Comparison of ENCODE assay signal across 13 cellular contexts in the genomic region with DNA sequence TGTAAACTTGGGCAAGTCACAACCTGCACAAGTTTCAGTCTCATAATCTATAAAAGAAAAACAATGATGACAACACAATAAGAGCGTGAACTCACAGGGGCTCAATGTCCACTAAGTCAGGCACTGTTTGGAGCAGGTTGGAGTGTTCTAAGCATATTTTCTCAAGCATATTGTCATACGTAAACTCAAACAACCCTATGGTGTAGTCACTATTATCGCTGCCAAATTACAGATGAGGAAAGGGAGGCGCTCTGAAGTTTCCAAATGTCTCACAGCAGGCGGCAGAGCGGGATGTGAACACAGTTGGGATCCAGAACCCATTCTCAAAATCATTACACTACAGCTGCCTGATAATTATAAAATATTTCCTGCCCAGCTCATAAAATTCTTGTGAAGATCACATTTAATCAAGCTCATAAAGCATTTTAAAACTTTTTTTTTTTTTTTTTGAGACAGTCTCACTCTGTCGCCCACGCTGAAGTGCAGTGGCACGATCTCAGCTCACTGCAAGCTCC.
DNase-seq lines count a peak whose midpoint lies in the region; ATAC-seq, FAIRE-seq and TF ChIP-seq lines count a peak whose summit lies in the region.
"Had no signal": no experiment of that assay in that cellular context is flagged by ENCODE, and none has a peak within 500 bp of the region (broad histone marks: within the 10 kb centered on the region; RNA-seq: fewer than 3 reads in every experiment).

No MANE protein-coding gene starts in this region.

- TF ChIP-seq CTCF in AG04449 (IDR thresholded peaks at IDR 0.05; ENCODE audit: insufficient read depth, low read length, missing control alignments): no peak
- no peak for TF ChIP-seq CTCF in astrocyte (IDR thresholded peaks at IDR 0.05; ENCODE audit: insufficient read depth, low read depth, low read length)
- no peak for TF ChIP-seq CTCF in left lung (IDR thresholded peaks at IDR 0.05)
- no peak for TF ChIP-seq CTCF in lower leg skin (IDR thresholded peaks at IDR 0.05)

- peak overlapping the region; percentile 39 for H3K4me2 ChIP-seq in astrocyte (ENCODE audit: low read length)

- H3K4me3 Mint-ChIP-seq in astrocyte (ENCODE audit: unreplicated experiment): no peak overlapping the region

- peak overlapping the region; percentile 41 for H3K4me3 ChIP-seq in AG04449 (ENCODE audit: low read depth, low read length)
- no peak overlapping the region for H3K4me3 ChIP-seq in astrocyte (ENCODE audit: insufficient read depth, low read depth, low read length)
- H3K4me3 ChIP-seq in left lung: no peak overlapping the region
- H3K4me3 ChIP-seq in lower leg skin (ENCODE audit: low read depth, poor library complexity, severe bottlenecking): no peak overlapping the region
- no peak overlapping the region for H3K4me3 ChIP-seq in HAP-1

- H3K27ac ChIP-seq in astrocyte (ENCODE audit: low read depth, low read length) (no peak overlapping the region), left lung (no peak overlapping the region)

- ATAC-seq in left lung: peak; percentile 37

- no peak overlapping the region for H2AFZ ChIP-seq in astrocyte (ENCODE audit: low read depth, low read length)

- H3K36me3 Mint-ChIP-seq in astrocyte (ENCODE audit: low read depth, unreplicated experiment): no peaks in the 10 kb centered on the region

- 47 to 72% methylated on average over 9 of the region's 9 CpGs for WGBS in lower leg skin, 2 donors

- H3K27ac Mint-ChIP-seq in astrocyte (ENCODE audit: unreplicated experiment): no peak overlapping the region

- peaks cover 11% of the 10 kb centered on the region for H3K4me1 ChIP-seq in astrocyte (ENCODE audit: insufficient read depth, low read length)
- peaks cover 11 to 22% of the 10 kb centered on the region in 2 donors for H3K4me1 ChIP-seq in left lung
- peaks cover 24% of the 10 kb centered on the region for H3K4me1 ChIP-seq in HAP-1

- no peak overlapping the region for H3K9ac ChIP-seq in astrocyte (ENCODE audit: low read length)

- no peak for TF ChIP-seq POLR2A in lower leg skin (IDR thresholded peaks at IDR 0.05)

- intact Hi-C loops in left lung (cut with DNase I) (no loop called here), lower leg skin (cut with DNase I; ENCODE audit: low total_unique reads) (no loop called here)

- POLR2A ChIA-PET in AG04449 (lab: Yijun Ruan, JAX): no interaction called here

- H3K27me3 ChIP-seq in astrocyte (ENCODE audit: insufficient read depth, low read length) (no peaks in the 10 kb centered on the region), left lung (no peaks in the 10 kb centered on the region), HAP-1 (ENCODE audit: low read depth) (no peaks in the 10 kb centered on the region)

- H4K20me1 ChIP-seq in astrocyte (ENCODE audit: insufficient read depth, low read length): peaks cover 4% of the 10 kb centered on the region

- H3K9me3 Mint-ChIP-seq in astrocyte (ENCODE audit: unreplicated experiment): no peaks in the 10 kb centered on the region

- DNase-seq in AG04449 (ENCODE audit: low read depth, low spot score) (no peak), HCEC 1CT (peak; percentile 55), astrocyte (ENCODE audit: low read depth) (no peak), left lung (no peak), SK-N-DZ (ENCODE audit: low spot score) (no peak), lower leg skin (ENCODE audit: low spot score in 2 of 2) (no peak), HAP-1 (ENCODE audit: low spot score in 2 of 2) (no peak), activated gamma-delta T cell (lab: John Stamatoyannopoulos, UW) (no peak)
- DNase-seq: activated naive CD4-positive, alpha-beta T cell treated with anti-CD3 and anti-CD28 coated beads, Interleukin-2, amount 50 U/mL, for 16 hours; AML-193; DMS79 treated with DMSO at 0.1 percent for 48 hours; H7; NCI-H226 had no signal

- H3K9me3 ChIP-seq in astrocyte (ENCODE audit: insufficient read depth, low read depth, low read length): no peaks in the 10 kb centered on the region
- H3K9me3 ChIP-seq in left lung: no peaks in the 10 kb centered on the region
- H3K9me3 ChIP-seq in HAP-1: no peaks in the 10 kb centered on the region

- in situ Hi-C loops in HAP-1 (cut with MboI; ENCODE audit: low sequenced_read_pairs): no loop called here

- CTCF ChIA-PET in AG04449 (lab: Yijun Ruan, JAX): interaction anchor here (1.2 to 1.3 kb wide), 2 partner anchors 22 to 178 kb away, joined by 3 to 4 read pairs; no protein-coding TSS in a partner anchor

- peaks cover 14% of the 10 kb centered on the region for H3K4me1 Mint-ChIP-seq in astrocyte (ENCODE audit: low read depth, unreplicated experiment)

- FAIRE-seq in astrocyte (lab: Jason Lieb, UNC): no peak

- H3K27me3 Mint-ChIP-seq in astrocyte (ENCODE audit: low read depth, unreplicated experiment): no peaks in the 10 kb centered on the region

- peaks cover 23% of the 10 kb centered on the region for H3K79me2 ChIP-seq in astrocyte (ENCODE audit: insufficient read depth, low read length)

- H3K36me3 ChIP-seq in astrocyte (ENCODE audit: insufficient read depth, low read length) (no peaks in the 10 kb centered on the region), left lung (no peaks in the 10 kb centered on the region), HAP-1 (replicated peaks) (no peaks in the 10 kb centered on the region)
